ENCODE assay signal across 11 cellular contexts in genomic region chr1:23597635-23598388, GRCh38. TPM values are rescaled to one million over a fixed set of nuclear protein-coding genes. Genes with fewer than 3 reads are reported as not detected.
DNase-seq lines count a peak whose midpoint lies in the region; ATAC-seq and TF ChIP-seq lines count a peak whose summit lies in the region.
"Had no signal": no experiment of that assay in that cellular context is flagged by ENCODE, and none has a peak within 500 bp of the region (broad histone marks: within the 10 kb centered on the region; RNA-seq: fewer than 3 reads in every experiment).

No MANE protein-coding gene starts in this region.

- no peaks in the 10 kb centered on the region for H3K9me3 Mint-ChIP-seq in activated T-helper 17 cell treated with anti-CD3 and anti-CD28 coated beads, Interleukin-2, amount 50 U/mL, for 72 hours
- H3K9me3 Mint-ChIP-seq in neural crest cell, result no peaks in the 10 kb centered on the region

- peaks cover 44% of the 10 kb centered on the region for H3K4me1 Mint-ChIP-seq in activated T-helper 17 cell treated with anti-CD3 and anti-CD28 coated beads, Interleukin-2, amount 50 U/mL, for 72 hours
- H3K4me1 Mint-ChIP-seq in neural crest cell, result peaks cover 68% of the 10 kb centered on the region

- ATAC-seq in activated T-helper 17 cell treated with anti-CD3 and anti-CD28 coated beads, Interleukin-2, amount 50 U/mL, for 72 hours (replicated peaks), result no peak
- ATAC-seq: Right ventricle myocardium inferior had no signal

- in situ Hi-C loops in KBM-7 (cut with MboI; ENCODE audit: low pct_unique_long_range_greater_than_20kb, low sequenced_read_pairs) (no loop called here), GM13977 (cut with MboI; ENCODE audit: low pct_unique_long_range_greater_than_20kb, low sequenced_read_pairs, unreplicated experiment) (no loop called here)

- TF ChIP-seq CTCF in neural crest cell (conservative IDR thresholded peaks at IDR 0.05) (no peak), GM13977 (IDR thresholded peaks at IDR 0.05; ENCODE audit: extremely low read depth, insufficient read depth, missing control alignments) (no peak)

- H3K27me3 Mint-ChIP-seq in activated T-helper 17 cell treated with anti-CD3 and anti-CD28 coated beads, Interleukin-2, amount 50 U/mL, for 72 hours, result no peaks in the 10 kb centered on the region
- no peaks in the 10 kb centered on the region for H3K27me3 Mint-ChIP-seq in neural crest cell (ENCODE audit: low read depth)

- peak overlapping the region; percentile 40 for H3K27ac Mint-ChIP-seq in activated T-helper 17 cell treated with anti-CD3 and anti-CD28 coated beads, Interleukin-2, amount 50 U/mL, for 72 hours
- peak overlapping the region; percentile 54 for H3K27ac Mint-ChIP-seq in neural crest cell (ENCODE audit: unreplicated experiment)

- no peaks in the 10 kb centered on the region for H3K36me3 Mint-ChIP-seq in activated T-helper 17 cell treated with anti-CD3 and anti-CD28 coated beads, Interleukin-2, amount 50 U/mL, for 72 hours (ENCODE audit: low read depth)
- H3K36me3 Mint-ChIP-seq in neural crest cell (ENCODE audit: low read depth), result no peaks in the 10 kb centered on the region

- DNase-seq in NCI-H510A treated with DMSO at 0.1 percent for 48 hours (lab: John Stamatoyannopoulos, UW) (peak; percentile 26), NCI-H510A (lab: John Stamatoyannopoulos, UW) (no peak), KBM-7 (peak; percentile 35), neural crest cell (ENCODE audit: low read depth, low spot score) (no peak), GM13977 (ENCODE audit: low spot score) (no peak), NCI-H1694 (lab: John Stamatoyannopoulos, UW) (no peak)
- DNase-seq in activated effector memory CD4-positive, alpha-beta T cell treated with Interleukin-2 at 50 U/mL for 16 hours, result no peak
- DNase-seq: cerebellar nuclear complex, stomach had no signal

- H3K4me3 Mint-ChIP-seq in activated T-helper 17 cell treated with anti-CD3 and anti-CD28 coated beads, Interleukin-2, amount 50 U/mL, for 72 hours, result peak overlapping the region; percentile 35
- peak overlapping the region; percentile 8 for H3K4me3 Mint-ChIP-seq in neural crest cell

RNA-seq across cellular contexts. Expression of gene ID3, which starts 38.5 kb away (rescaled TPM):
- total RNA-seq in activated T-helper 17 cell treated with anti-CD3 and anti-CD28 coated beads, Interleukin-2, amount 50 U/mL, for 72 hours, result 10 to 100 TPM; 19.5 to 45.2 TPM
- total RNA-seq in neural crest cell, result 36.2 and 40.9 TPM in 2 replicates

Comparison
In these comparisons a context has a peak if more than half of its experiments do, and no peak if none do; other contexts are left out.
1. DNase-seq: peak in NCI-H510A treated with DMSO at 0.1 percent for 48 hours (single experiment) and KBM-7 (single experiment); none in NCI-H510A (single experiment), neural crest cell (single experiment), GM13977 (single experiment), NCI-H1694 (single experiment) and activated effector memory CD4-positive, alpha-beta T cell treated with Interleukin-2 at 50 U/mL for 16 hours (single experiment).